Comparison of ENCODE assay signal across 1 cellular context in genomic region chr17:7575481-7575883, GRCh38.
TF ChIP-seq lines count a peak whose summit lies in the region.

No MANE protein-coding gene starts in this region.

TF ChIP-seq in GM23338, 12 proteins besides CTCF, POLR2A, EP300 and RAD21 (continued from another document):
- TF ChIP-seq, protein P1, sequence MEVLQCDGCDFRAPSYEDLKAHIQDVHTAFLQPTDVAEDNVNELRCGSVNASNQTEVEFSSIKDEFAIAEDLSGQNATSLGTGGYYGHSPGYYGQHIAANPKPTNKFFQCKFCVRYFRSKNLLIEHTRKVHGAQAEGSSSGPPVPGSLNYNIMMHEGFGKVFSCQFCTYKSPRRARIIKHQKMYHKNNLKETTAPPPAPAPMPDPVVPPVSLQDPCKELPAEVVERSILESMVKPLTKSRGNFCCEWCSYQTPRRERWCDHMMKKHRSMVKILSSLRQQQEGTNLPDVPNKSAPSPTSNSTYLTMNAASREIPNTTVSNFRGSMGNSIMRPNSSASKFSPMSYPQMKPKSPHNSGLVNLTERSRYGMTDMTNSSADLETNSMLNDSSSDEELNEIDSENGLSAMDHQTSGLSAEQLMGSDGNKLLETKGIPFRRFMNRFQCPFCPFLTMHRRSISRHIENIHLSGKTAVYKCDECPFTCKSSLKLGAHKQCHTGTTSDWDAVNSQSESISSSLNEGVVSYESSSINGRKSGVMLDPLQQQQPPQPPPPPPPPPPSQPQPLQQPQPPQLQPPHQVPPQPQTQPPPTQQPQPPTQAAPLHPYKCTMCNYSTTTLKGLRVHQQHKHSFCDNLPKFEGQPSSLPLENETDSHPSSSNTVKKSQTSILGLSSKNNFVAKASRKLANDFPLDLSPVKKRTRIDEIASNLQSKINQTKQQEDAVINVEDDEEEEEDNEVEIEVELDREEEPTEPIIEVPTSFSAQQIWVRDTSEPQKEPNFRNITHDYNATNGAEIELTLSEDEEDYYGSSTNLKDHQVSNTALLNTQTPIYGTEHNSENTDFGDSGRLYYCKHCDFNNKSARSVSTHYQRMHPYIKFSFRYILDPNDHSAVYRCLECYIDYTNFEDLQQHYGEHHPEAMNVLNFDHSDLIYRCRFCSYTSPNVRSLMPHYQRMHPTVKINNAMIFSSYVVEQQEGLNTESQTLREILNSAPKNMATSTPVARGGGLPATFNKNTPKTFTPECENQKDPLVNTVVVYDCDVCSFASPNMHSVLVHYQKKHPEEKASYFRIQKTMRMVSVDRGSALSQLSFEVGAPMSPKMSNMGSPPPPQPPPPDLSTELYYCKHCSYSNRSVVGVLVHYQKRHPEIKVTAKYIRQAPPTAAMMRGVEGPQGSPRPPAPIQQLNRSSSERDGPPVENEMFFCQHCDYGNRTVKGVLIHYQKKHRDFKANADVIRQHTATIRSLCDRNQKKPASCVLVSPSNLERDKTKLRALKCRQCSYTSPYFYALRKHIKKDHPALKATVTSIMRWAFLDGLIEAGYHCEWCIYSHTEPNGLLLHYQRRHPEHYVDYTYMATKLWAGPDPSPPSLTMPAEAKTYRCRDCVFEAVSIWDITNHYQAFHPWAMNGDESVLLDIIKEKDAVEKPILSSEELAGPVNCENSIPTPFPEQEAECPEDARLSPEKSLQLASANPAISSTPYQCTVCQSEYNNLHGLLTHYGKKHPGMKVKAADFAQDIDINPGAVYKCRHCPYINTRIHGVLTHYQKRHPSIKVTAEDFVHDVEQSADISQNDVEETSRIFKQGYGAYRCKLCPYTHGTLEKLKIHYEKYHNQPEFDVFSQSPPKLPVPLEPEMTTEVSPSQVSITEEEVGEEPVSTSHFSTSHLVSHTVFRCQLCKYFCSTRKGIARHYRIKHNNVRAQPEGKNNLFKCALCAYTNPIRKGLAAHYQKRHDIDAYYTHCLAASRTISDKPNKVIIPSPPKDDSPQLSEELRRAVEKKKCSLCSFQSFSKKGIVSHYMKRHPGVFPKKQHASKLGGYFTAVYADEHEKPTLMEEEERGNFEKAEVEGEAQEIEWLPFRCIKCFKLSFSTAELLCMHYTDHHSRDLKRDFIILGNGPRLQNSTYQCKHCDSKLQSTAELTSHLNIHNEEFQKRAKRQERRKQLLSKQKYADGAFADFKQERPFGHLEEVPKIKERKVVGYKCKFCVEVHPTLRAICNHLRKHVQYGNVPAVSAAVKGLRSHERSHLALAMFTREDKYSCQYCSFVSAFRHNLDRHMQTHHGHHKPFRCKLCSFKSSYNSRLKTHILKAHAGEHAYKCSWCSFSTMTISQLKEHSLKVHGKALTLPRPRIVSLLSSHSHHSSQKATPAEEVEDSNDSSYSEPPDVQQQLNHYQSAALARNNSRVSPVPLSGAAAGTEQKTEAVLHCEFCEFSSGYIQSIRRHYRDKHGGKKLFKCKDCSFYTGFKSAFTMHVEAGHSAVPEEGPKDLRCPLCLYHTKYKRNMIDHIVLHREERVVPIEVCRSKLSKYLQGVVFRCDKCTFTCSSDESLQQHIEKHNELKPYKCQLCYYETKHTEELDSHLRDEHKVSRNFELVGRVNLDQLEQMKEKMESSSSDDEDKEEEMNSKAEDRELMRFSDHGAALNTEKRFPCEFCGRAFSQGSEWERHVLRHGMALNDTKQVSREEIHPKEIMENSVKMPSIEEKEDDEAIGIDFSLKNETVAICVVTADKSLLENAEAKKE (CRISPR knock-in tag; IDR thresholded peaks at IDR 0.05) = no peak
- TF ChIP-seq ETS1 (IDR thresholded peaks at IDR 0.05) = no peak
- TF ChIP-seq JUNB (IDR thresholded peaks at IDR 0.05; ENCODE audit: unreplicated experiment) = no peak
- TF ChIP-seq CREB1 (CRISPR knock-in tag; IDR thresholded peaks at IDR 0.05; ENCODE audit: low read depth) = no peak
- TF ChIP-seq STAT1 (IDR thresholded peaks at IDR 0.05; ENCODE audit: unreplicated experiment) = no peak
- TF ChIP-seq EZH2phosphoT487 (IDR thresholded peaks at IDR 0.05; ENCODE audit: unreplicated experiment) = no peak
- no peak for TF ChIP-seq NANOG (IDR thresholded peaks at IDR 0.05; ENCODE audit: borderline replicate concordance)
- no peak for TF ChIP-seq REST (IDR thresholded peaks at IDR 0.05; ENCODE audit: unreplicated experiment)
- no peak for TF ChIP-seq ZNF114 (CRISPR knock-in tag; IDR thresholded peaks at IDR 0.05)
